1 cellular context compared by ENCODE assay signal in genomic region chr15:80161473-80162016, GRCh38.
TF ChIP-seq lines count a peak whose summit lies in the region.

No MANE protein-coding gene starts in this region.

TF ChIP-seq in HepG2, 621 proteins besides CTCF, POLR2A, EP300 and RAD21 (continued from another document):
- peak; percentile 39; the same call in 1 of the 2 replicates for TF ChIP-seq ARID5B (CRISPR knock-in tag; IDR thresholded peaks at IDR 0.05)
- no peak for TF ChIP-seq MAZ (IDR thresholded peaks at IDR 0.05; ENCODE audit: borderline replicate concordance, low read depth, low read length)
- 0 out of 2 replicates have a peak, but pooled peaks have one; percentile 38 for TF ChIP-seq MAZ (CRISPR knock-in tag; IDR thresholded peaks at IDR 0.05; ENCODE audit: low read depth)
- TF ChIP-seq GABPB1 (CRISPR knock-in tag; IDR thresholded peaks at IDR 0.05): no peak
- TF ChIP-seq MBD4 (IDR thresholded peaks at IDR 0.05; ENCODE audit: borderline replicate concordance, low read length): no peak
- no peak for TF ChIP-seq IRX3 (CRISPR knock-in tag; IDR thresholded peaks at IDR 0.05; ENCODE audit: borderline replicate concordance, low read depth)
- no peak for TF ChIP-seq ZNF263 (CRISPR knock-in tag; IDR thresholded peaks at IDR 0.05)
- TF ChIP-seq ZMYM2 (CRISPR knock-in tag; IDR thresholded peaks at IDR 0.05): no peak
- TF ChIP-seq RCOR2 (CRISPR knock-in tag; IDR thresholded peaks at IDR 0.05): no peak
- 0 out of 4 replicates have a peak, but pooled peaks of 1 of the 2 experiments have one; percentile 19 for TF ChIP-seq REST (IDR thresholded peaks at IDR 0.05; ENCODE audit: borderline replicate concordance in 1 of 2, low read depth in 1 of 2, low read length in 2 of 2)
- 0 out of 2 replicates have a peak, but pooled peaks have one; percentile 22 for TF ChIP-seq ZMYM4 (CRISPR knock-in tag; IDR thresholded peaks at IDR 0.05)
- TF ChIP-seq ZBED4 (CRISPR knock-in tag; IDR thresholded peaks at IDR 0.05; ENCODE audit: borderline replicate concordance): no peak
- TF ChIP-seq SALL1 (CRISPR knock-in tag; IDR thresholded peaks at IDR 0.05): peak; percentile 13; the same call in 1 of the 2 replicates
- TF ChIP-seq HNF4A (CRISPR knock-in tag; IDR thresholded peaks at IDR 0.05): peak; percentile 82
TF ChIP-seq in HepG2: peak in this region for 18.
